In genomic region chr2:65018141-65018582, GRCh38 we compare ENCODE assay signal across 9 cellular contexts. TPM values are rescaled to one million over a fixed set of nuclear protein-coding genes. Genes with fewer than 3 reads are reported as not detected.
DNase-seq lines count a peak whose midpoint lies in the region; ATAC-seq and TF ChIP-seq lines count a peak whose summit lies in the region.
"Had no signal": no experiment of that assay in that cellular context is flagged by ENCODE, and none has a peak within 500 bp of the region (broad histone marks: within the 10 kb centered on the region; RNA-seq: fewer than 3 reads in every experiment).

No MANE protein-coding gene starts in this region.

- peak; percentile 23 for TF ChIP-seq POLR2A in NB4 (IDR thresholded peaks at IDR 0.05; ENCODE audit: extremely low read depth, insufficient read length)

- no peak for TF ChIP-seq CTCF in NB4 (IDR thresholded peaks at IDR 0.05; ENCODE audit: low read depth, low read length)
- TF ChIP-seq CTCF in lung (IDR thresholded peaks at IDR 0.05; ENCODE audit: control extremely low read depth, extremely low read depth) = no peak
- TF ChIP-seq CTCF in tibial artery (IDR thresholded peaks at IDR 0.05) = no peak

- H3K4me3 ChIP-seq in NB4 (ENCODE audit: low read depth, low read length) (peak overlapping the region; percentile 41), lung (no peak overlapping the region), tibial artery (no peak overlapping the region)
- H3K4me3 ChIP-seq: GM23338 had no signal

- H3K4me1 ChIP-seq in lung (ENCODE audit: control insufficient read depth in 2 of 2, insufficient read depth in 2 of 2, low read length in 2 of 2) (no peaks in the 10 kb centered on the region), tibial artery (no peaks in the 10 kb centered on the region)

- H3K27ac ChIP-seq in caudate nucleus (ENCODE audit: low read depth, low read length) = peak overlapping the region; percentile 61
- peak overlapping the region in 1 of 2 donors; percentile 63 for H3K27ac ChIP-seq in lung (ENCODE audit: low read depth in 1 of 2, low read length in 1 of 2)
- H3K27ac ChIP-seq in tibial artery = no peak overlapping the region

- ATAC-seq in lung (ENCODE audit: insufficient read depth, low FRiP score) (peak; percentile 63), GM21526 (IDR thresholded peaks at IDR 0.05; ENCODE audit: low FRiP score, unreplicated experiment) (no peak)

- H3K9me3 ChIP-seq in lung (ENCODE audit: control insufficient read depth in 2 of 2, insufficient read depth in 1 of 2, low read length in 1 of 2) (no peaks in the 10 kb centered on the region), tibial artery (no peaks in the 10 kb centered on the region)

- H3K27me3 ChIP-seq in lung (ENCODE audit: control insufficient read depth, insufficient read depth) (no peaks in the 10 kb centered on the region), tibial artery (no peaks in the 10 kb centered on the region)

- DNase-seq in NB4 (ENCODE audit: low read depth) (peak; percentile 98), caudate nucleus (lab: John Stamatoyannopoulos, UW) (peak in 1 of 61 donors; percentile 4), lung (ENCODE audit: low spot score) (peak; percentile 48), tibial artery (peak; percentile 39 to 70), 8988T (no peak), mucosa of gallbladder (ENCODE audit: low spot score) (no peak)
- DNase-seq: NCI-H1092 treated with DMSO at 0.1 percent for 48 hours had no signal

- WGBS in lung, 2 donors = 46 to 83% methylated on average over 15 of the region's 15 CpGs

- peaks cover 14 to 19% of the 10 kb centered on the region in 2 donors for H3K36me3 ChIP-seq in lung (ENCODE audit: control insufficient read depth in 2 of 2, insufficient read depth in 2 of 2, low read length in 2 of 2)
- H3K36me3 ChIP-seq in tibial artery = peaks cover 43 to 84% (median 63%) of the 10 kb centered on the region in 3 donors

- intact Hi-C loops in tibial artery (cut with DNase I; ENCODE audit: low total_unique reads) = no loop called here

RNA-seq across cellular contexts. Expression of gene SLC1A4, which starts 29.0 kb away (rescaled TPM):
- 10 to 100 TPM in 1 of 2 donors, 1 to 10 TPM in 1; 7.5 to 27.4 TPM for total RNA-seq in lung
- 1 to 10 TPM; 6.3 to 8.7 TPM for polyA plus RNA-seq in lung
- total RNA-seq in mucosa of gallbladder = 14.3 TPM

RNA-seq across cellular contexts. Expression of gene CEP68, which starts 38.1 kb away (rescaled TPM):
- total RNA-seq in lung (10 to 100 TPM; 11.5 to 28.9 TPM), mucosa of gallbladder (21.7 TPM)
- 1 to 10 TPM; 3.5 to 6.1 TPM for polyA plus RNA-seq in lung

Comparison
In these comparisons a context has a peak if more than half of its experiments do, and no peak if none do; other contexts are left out.
1. DNase-seq: peak in NB4 (single experiment), lung (single experiment) and tibial artery (2 of 2); none in 8988T (single experiment) and mucosa of gallbladder (single experiment).